Comparison of ENCODE assay signal across 9 cellular contexts in genomic region chr1:180269848-180270766, GRCh38. TPM values are rescaled to one million over a fixed set of nuclear protein-coding genes. Genes with fewer than 3 reads are reported as not detected.
DNase-seq lines count a peak whose midpoint lies in the region; ATAC-seq and TF ChIP-seq lines count a peak whose summit lies in the region.
"Had no signal": no experiment of that assay in that cellular context is flagged by ENCODE, and none has a peak within 500 bp of the region (broad histone marks: within the 10 kb centered on the region; RNA-seq: fewer than 3 reads in every experiment).

No MANE protein-coding gene starts in this region.

- H3K14ac ChIP-seq in neuronal stem cell (ENCODE audit: low read length): no peak overlapping the region

- no peak overlapping the region for H3K4ac ChIP-seq in neuronal stem cell (ENCODE audit: low read length)

- CTCF ChIA-PET in activated CD4-positive, alpha-beta memory T cell treated with anti-CD3 and anti-CD28 coated beads, Interleukin-2, amount 10 ng/mL, durations not matched to agents 7 days and 5 days (lab: Charles Lee): interaction anchor here (0.6 to 1.0 kb wide), 2 partner anchors 15 to 17 kb away, joined by 3 to 4 read pairs; no protein-coding TSS in a partner anchor

- no peak overlapping the region for H3K27ac Mint-ChIP-seq in endothelial cell (ENCODE audit: unreplicated experiment)
- H3K27ac Mint-ChIP-seq in activated CD4-positive, alpha-beta T cell treated with anti-CD3 and anti-CD28 coated beads, Interleukin-2, amount 10 ng/mL, durations not matched to agents 24 days and 14 days: no peak overlapping the region
- no peak overlapping the region for H3K27ac Mint-ChIP-seq in activated CD4-positive, alpha-beta memory T cell treated with anti-CD3 and anti-CD28 coated beads, Interleukin-2, amount 10 ng/mL, durations not matched to agents 7 days and 5 days

- peaks cover 9% of the 10 kb centered on the region for H3K27me3 Mint-ChIP-seq in endothelial cell (ENCODE audit: unreplicated experiment)
- H3K27me3 Mint-ChIP-seq in activated CD4-positive, alpha-beta T cell treated with anti-CD3 and anti-CD28 coated beads, Interleukin-2, amount 10 ng/mL, durations not matched to agents 24 days and 14 days: peaks cover 1% of the 10 kb centered on the region
- H3K27me3 Mint-ChIP-seq in activated CD4-positive, alpha-beta memory T cell treated with anti-CD3 and anti-CD28 coated beads, Interleukin-2, amount 10 ng/mL, durations not matched to agents 7 days and 5 days: peaks cover 1% of the 10 kb centered on the region

- peaks cover 9% of the 10 kb centered on the region for H3K36me3 Mint-ChIP-seq in endothelial cell (ENCODE audit: low read depth, unreplicated experiment)
- peaks cover 10% of the 10 kb centered on the region for H3K36me3 Mint-ChIP-seq in activated CD4-positive, alpha-beta T cell treated with anti-CD3 and anti-CD28 coated beads, Interleukin-2, amount 10 ng/mL, durations not matched to agents 24 days and 14 days (ENCODE audit: low read depth)
- peaks cover 3% of the 10 kb centered on the region for H3K36me3 Mint-ChIP-seq in activated CD4-positive, alpha-beta memory T cell treated with anti-CD3 and anti-CD28 coated beads, Interleukin-2, amount 10 ng/mL, durations not matched to agents 7 days and 5 days (ENCODE audit: low read depth)

- H3K27me3 ChIP-seq in neuronal stem cell (ENCODE audit: control insufficient read depth in 3 of 3, insufficient read depth in 3 of 3, low read depth in 1 of 3, low read length in 3 of 3): no peaks in the 10 kb centered on the region
- H3K27me3 ChIP-seq: tibial nerve had no signal

- no peaks in the 10 kb centered on the region for H3K9me3 Mint-ChIP-seq in endothelial cell (ENCODE audit: unreplicated experiment)
- H3K9me3 Mint-ChIP-seq in activated CD4-positive, alpha-beta T cell treated with anti-CD3 and anti-CD28 coated beads, Interleukin-2, amount 10 ng/mL, durations not matched to agents 24 days and 14 days: no peaks in the 10 kb centered on the region
- H3K9me3 Mint-ChIP-seq in activated CD4-positive, alpha-beta memory T cell treated with anti-CD3 and anti-CD28 coated beads, Interleukin-2, amount 10 ng/mL, durations not matched to agents 7 days and 5 days: no peaks in the 10 kb centered on the region

- no peak overlapping the region for H2BK15ac ChIP-seq in neuronal stem cell (ENCODE audit: low read length)

- peaks cover 2% of the 10 kb centered on the region for H3K79me1 ChIP-seq in neuronal stem cell (ENCODE audit: low read depth, low read length)

- H4K8ac ChIP-seq in neuronal stem cell (ENCODE audit: low read depth, low read length): no peak overlapping the region

- peaks cover 4 to 24% of the 10 kb centered on the region in 2 donors for H3K36me3 ChIP-seq in neuronal stem cell (replicated peaks in 1 of 2; ENCODE audit: control insufficient read depth in 2 of 2, insufficient read depth in 2 of 2, low read length in 2 of 2)

- H3K9ac ChIP-seq in neuronal stem cell (ENCODE audit: low read depth, low read length, poor library complexity): no peak overlapping the region

- no peak for ATAC-seq in HG03025 (IDR thresholded peaks at IDR 0.05; ENCODE audit: low FRiP score, unreplicated experiment)

- TF ChIP-seq CTCF in GM12873 (IDR thresholded peaks at IDR 0.05; ENCODE audit: insufficient read depth, low read depth, low read length, missing control alignments) (peak; percentile 23), endothelial cell (IDR thresholded peaks at IDR 0.05; ENCODE audit: unreplicated experiment) (peak; percentile 14)

- peak overlapping the region; percentile 21 for H3K27ac ChIP-seq in neuronal stem cell (replicated peaks; ENCODE audit: low read length)
- H3K27ac ChIP-seq: tibial nerve had no signal

- peaks cover 14 to 30% of the 10 kb centered on the region in 2 donors for H3K4me1 ChIP-seq in neuronal stem cell (ENCODE audit: control insufficient read depth in 2 of 2, insufficient read depth in 1 of 2, low read depth in 1 of 2, low read length in 2 of 2)
- H3K4me1 ChIP-seq: tibial nerve had no signal

- no peak overlapping the region for H2AFZ ChIP-seq in neuronal stem cell (ENCODE audit: low read length)

- no peak overlapping the region for H3K4me2 ChIP-seq in neuronal stem cell (ENCODE audit: insufficient read depth, low read length, poor library complexity, severe bottlenecking)

- POLR2A ChIA-PET in activated CD4-positive, alpha-beta memory T cell treated with anti-CD3 and anti-CD28 coated beads, Interleukin-2, amount 10 ng/mL, durations not matched to agents 7 days and 5 days (lab: Charles Lee): interaction anchor here (1.2 kb wide), 1 partner anchor 17 kb away, joined by 3 read pairs; no protein-coding TSS in a partner anchor

- H3K9me3 ChIP-seq in neuronal stem cell (replicated peaks in 1 of 2; ENCODE audit: control insufficient read depth in 2 of 2, insufficient read depth in 1 of 2, low read depth in 1 of 2, low read length in 2 of 2): no peaks in the 10 kb centered on the region
- H3K9me3 ChIP-seq: tibial nerve had no signal

- no peak overlapping the region for H3K4me3 Mint-ChIP-seq in endothelial cell (ENCODE audit: unreplicated experiment)
- no peak overlapping the region for H3K4me3 Mint-ChIP-seq in activated CD4-positive, alpha-beta T cell treated with anti-CD3 and anti-CD28 coated beads, Interleukin-2, amount 10 ng/mL, durations not matched to agents 24 days and 14 days
- H3K4me3 Mint-ChIP-seq in activated CD4-positive, alpha-beta memory T cell treated with anti-CD3 and anti-CD28 coated beads, Interleukin-2, amount 10 ng/mL, durations not matched to agents 7 days and 5 days: no peak overlapping the region

- intact Hi-C loops in activated CD4-positive, alpha-beta T cell treated with anti-CD3 and anti-CD28 coated beads, Interleukin-2, amount 10 ng/mL, durations not matched to agents 24 days and 14 days (cut with micrococcal nuclease): no loop called here

- no peak overlapping the region for H4K91ac ChIP-seq in neuronal stem cell (ENCODE audit: low read depth, low read length, poor library complexity)

- no peak overlapping the region for H3K23ac ChIP-seq in neuronal stem cell (ENCODE audit: low read depth, low read length, poor library complexity)

- no CpG with 5 or more reads among the region's 13 CpGs for WGBS in neuronal stem cell (ENCODE audit: extremely low coverage in 2 of 2, insufficient read length in 2 of 2, insufficient replicate concordance in 1 of 2), 2 donors

- no peak overlapping the region for H2AK5ac ChIP-seq in neuronal stem cell (ENCODE audit: low read depth, low read length)

- no peak for TF ChIP-seq POLR2A in erythroblast (IDR thresholded peaks at IDR 0.05; ENCODE audit: low read length)

- H2BK5ac ChIP-seq in neuronal stem cell (ENCODE audit: low read length): no peak overlapping the region

- no peak overlapping the region for H3K4me3 ChIP-seq in neuronal stem cell (ENCODE audit: low read length in 2 of 2)
- H3K4me3 ChIP-seq: tibial nerve had no signal

- peak; percentile 88 to 95 for DNase-seq in NCI-H526 (lab: John Stamatoyannopoulos, UW)
- no peak for DNase-seq in endothelial cell (ENCODE audit: low spot score)
- DNase-seq in neuronal stem cell (ENCODE audit: low spot score): no peak
- DNase-seq in activated CD4-positive, alpha-beta T cell treated with anti-CD3 and anti-CD28 coated beads, Interleukin-2, amount 10 ng/mL, durations not matched to agents 24 days and 14 days: no peak
- DNase-seq in erythroblast (lab: John Stamatoyannopoulos, UW): no peak
- no peak for DNase-seq in activated CD4-positive, alpha-beta memory T cell treated with anti-CD3 and anti-CD28 coated beads, Interleukin-2, amount 10 ng/mL, durations not matched to agents 7 days and 5 days

- peaks cover 6% of the 10 kb centered on the region for H3K4me1 Mint-ChIP-seq in endothelial cell (ENCODE audit: unreplicated experiment)
- H3K4me1 Mint-ChIP-seq in activated CD4-positive, alpha-beta T cell treated with anti-CD3 and anti-CD28 coated beads, Interleukin-2, amount 10 ng/mL, durations not matched to agents 24 days and 14 days: no peaks in the 10 kb centered on the region
- H3K4me1 Mint-ChIP-seq in activated CD4-positive, alpha-beta memory T cell treated with anti-CD3 and anti-CD28 coated beads, Interleukin-2, amount 10 ng/mL, durations not matched to agents 7 days and 5 days: no peaks in the 10 kb centered on the region

- H2BK12ac ChIP-seq in neuronal stem cell (ENCODE audit: low read length): no peak overlapping the region

- H2BK120ac ChIP-seq in neuronal stem cell (ENCODE audit: low read depth, low read length): no peak overlapping the region

- peak overlapping the region; percentile 5 for H3K18ac ChIP-seq in neuronal stem cell (ENCODE audit: low read length)

RNA-seq across cellular contexts. Expression of gene LHX4, which starts 40.0 kb away (rescaled TPM):
- 1.5 TPM for total RNA-seq in endothelial cell (ENCODE audit: unreplicated experiment)
- 0.06 TPM for polyA plus RNA-seq in neuronal stem cell (2013, experiment 1 of 2)
- 0.08 TPM for polyA plus RNA-seq in neuronal stem cell (2013, experiment 2 of 2)
- total RNA-seq in activated CD4-positive, alpha-beta T cell treated with anti-CD3 and anti-CD28 coated beads, Interleukin-2, amount 10 ng/mL, durations not matched to agents 24 days and 14 days: not detected in 2 replicates
- not detected for total RNA-seq in activated CD4-positive, alpha-beta memory T cell treated with anti-CD3 and anti-CD28 coated beads, Interleukin-2, amount 10 ng/mL, durations not matched to agents 7 days and 5 days
- total RNA-seq: tibial nerve had no signal

Comparison
In these comparisons a context has a peak if more than half of its experiments do, and no peak if none do; other contexts are left out.
1. DNase-seq: peak in NCI-H526 (2 of 2); none in endothelial cell (single experiment), neuronal stem cell (single experiment), activated CD4-positive, alpha-beta T cell treated with anti-CD3 and anti-CD28 coated beads, Interleukin-2, amount 10 ng/mL, durations not matched to agents 24 days and 14 days (single experiment), erythroblast (0 of 2) and activated CD4-positive, alpha-beta memory T cell treated with anti-CD3 and anti-CD28 coated beads, Interleukin-2, amount 10 ng/mL, durations not matched to agents 7 days and 5 days (single experiment).